15 cellular contexts compared by ENCODE assay signal in the genomic region with DNA sequence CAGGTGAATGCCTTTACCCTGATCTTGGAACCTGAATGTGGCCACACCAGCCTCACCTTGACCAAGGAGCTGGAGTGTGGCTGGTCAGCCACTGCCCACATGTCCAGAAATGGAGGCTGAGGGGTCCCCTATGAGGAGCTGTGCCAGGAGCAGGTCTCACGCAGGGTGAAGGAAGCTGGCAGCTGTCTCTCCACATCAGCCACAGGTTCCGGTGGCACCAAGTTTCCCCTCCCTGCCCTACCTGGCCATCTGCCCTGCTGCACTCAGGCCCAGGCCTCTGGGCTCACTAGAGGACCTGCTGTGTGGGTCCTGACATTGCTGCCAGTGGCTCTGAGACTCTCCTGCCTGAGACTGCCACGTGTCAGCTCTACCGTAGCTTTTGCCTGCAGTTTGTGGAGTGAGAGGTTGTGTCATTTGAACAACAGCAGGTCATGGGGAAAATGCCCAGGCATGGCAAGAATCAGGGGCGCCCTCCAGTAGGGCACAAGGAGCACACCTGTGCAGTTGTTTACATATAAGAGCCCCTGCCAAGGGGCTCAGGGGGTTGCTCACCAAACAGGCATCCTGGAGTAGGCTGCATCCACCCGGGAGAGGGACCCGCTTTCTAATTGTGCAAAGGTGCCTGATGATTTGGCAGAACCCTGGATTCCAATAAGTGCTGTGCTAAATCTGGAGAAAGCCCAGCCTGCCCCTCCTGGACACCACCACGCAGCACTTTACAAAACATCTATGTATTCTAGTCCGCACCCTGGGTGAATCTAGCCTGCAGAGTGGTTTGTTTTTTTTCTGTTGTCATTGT.
A peak's percentile ranks its signal among the peaks of the same experiment; 100 is the strongest.
DNase-seq lines count a peak whose midpoint lies in the region; ATAC-seq and TF ChIP-seq lines count a peak whose summit lies in the region.
"Had no signal": no experiment of that assay in that cellular context is flagged by ENCODE, and none has a peak within 500 bp of the region (broad histone marks: within the 10 kb centered on the region; RNA-seq: fewer than 3 reads in every experiment).

No MANE protein-coding gene starts in this region.

- H3K36me3 ChIP-seq in RWPE2 (ENCODE audit: low read depth) = no peaks in the 10 kb centered on the region
- H3K36me3 ChIP-seq: BLaER1 had no signal

- POLR2A ChIA-PET in activated CD8-positive, alpha-beta T cell treated with anti-CD3 and anti-CD28 coated beads, Interleukin-2, amount 10 ng/mL, durations not matched to agents 7 days and 5 days (lab: Charles Lee) = no interaction called here
- POLR2A ChIA-PET in activated CD8-positive, alpha-beta T cell treated with anti-CD3 and anti-CD28 coated beads for 36 hours (lab: Charles Lee) = no interaction called here

- no peaks in the 10 kb centered on the region for H3K27me3 ChIP-seq in RWPE2 (ENCODE audit: insufficient read depth, poor library complexity, severe bottlenecking)
- H3K27me3 ChIP-seq: BLaER1 had no signal

- no peak overlapping the region for H3K27ac Mint-ChIP-seq in activated CD8-positive, alpha-beta T cell treated with anti-CD3 and anti-CD28 coated beads, Interleukin-2, amount 10 ng/mL, durations not matched to agents 7 days and 5 days
- no peak overlapping the region for H3K27ac Mint-ChIP-seq in activated CD8-positive, alpha-beta T cell treated with anti-CD3 and anti-CD28 coated beads for 36 hours
- H3K27ac Mint-ChIP-seq in neural crest cell (ENCODE audit: unreplicated experiment) = no peak overlapping the region
- no peak overlapping the region for H3K27ac Mint-ChIP-seq in type B pancreatic cell

- no peaks in the 10 kb centered on the region for H3K4me1 Mint-ChIP-seq in activated CD8-positive, alpha-beta T cell treated with anti-CD3 and anti-CD28 coated beads, Interleukin-2, amount 10 ng/mL, durations not matched to agents 7 days and 5 days (ENCODE audit: low read depth)
- H3K4me1 Mint-ChIP-seq in activated CD8-positive, alpha-beta T cell treated with anti-CD3 and anti-CD28 coated beads for 36 hours (ENCODE audit: low read depth) = no peaks in the 10 kb centered on the region
- H3K4me1 Mint-ChIP-seq in neural crest cell (peaks cover 62% of the 10 kb centered on the region), type B pancreatic cell (ENCODE audit: unreplicated experiment) (peaks cover 13% of the 10 kb centered on the region)

- peaks cover 15% of the 10 kb centered on the region for H3K27me3 Mint-ChIP-seq in activated CD8-positive, alpha-beta T cell treated with anti-CD3 and anti-CD28 coated beads, Interleukin-2, amount 10 ng/mL, durations not matched to agents 7 days and 5 days (ENCODE audit: low read depth)
- no peaks in the 10 kb centered on the region for H3K27me3 Mint-ChIP-seq in activated CD8-positive, alpha-beta T cell treated with anti-CD3 and anti-CD28 coated beads for 36 hours
- H3K27me3 Mint-ChIP-seq in neural crest cell (ENCODE audit: low read depth) = peaks cover 4% of the 10 kb centered on the region
- H3K27me3 Mint-ChIP-seq in type B pancreatic cell = peaks cover 43% of the 10 kb centered on the region

- no peak overlapping the region for H3K4me3 ChIP-seq in RWPE2 (ENCODE audit: severe bottlenecking)
- H3K4me3 ChIP-seq: BLaER1 had no signal

- no peaks in the 10 kb centered on the region for H3K36me3 Mint-ChIP-seq in activated CD8-positive, alpha-beta T cell treated with anti-CD3 and anti-CD28 coated beads, Interleukin-2, amount 10 ng/mL, durations not matched to agents 7 days and 5 days (ENCODE audit: low read depth)
- no peaks in the 10 kb centered on the region for H3K36me3 Mint-ChIP-seq in activated CD8-positive, alpha-beta T cell treated with anti-CD3 and anti-CD28 coated beads for 36 hours (ENCODE audit: low read depth)
- H3K36me3 Mint-ChIP-seq in neural crest cell (ENCODE audit: low read depth) = no peaks in the 10 kb centered on the region
- H3K36me3 Mint-ChIP-seq in type B pancreatic cell = no peaks in the 10 kb centered on the region

- ATAC-seq in activated CD8-positive, alpha-beta T cell treated with anti-CD3 and anti-CD28 coated beads, Interleukin-2, amount 10 ng/mL, durations not matched to agents 7 days and 5 days = no peak
- ATAC-seq in activated CD8-positive, alpha-beta T cell treated with anti-CD3 and anti-CD28 coated beads for 36 hours = no peak
- ATAC-seq in RWPE2 (ENCODE audit: low read depth) (no peak), GM21360 (IDR thresholded peaks at IDR 0.05; ENCODE audit: unreplicated experiment) (no peak)

- H3K9me3 ChIP-seq in RWPE2 (ENCODE audit: severe bottlenecking) = no peaks in the 10 kb centered on the region
- H3K9me3 ChIP-seq: BLaER1 had no signal

- no peak overlapping the region for H3K27ac ChIP-seq in RWPE2 (ENCODE audit: poor library complexity, severe bottlenecking)
- H3K27ac ChIP-seq: BLaER1 had no signal

- no peak overlapping the region for H3K4me3 Mint-ChIP-seq in activated CD8-positive, alpha-beta T cell treated with anti-CD3 and anti-CD28 coated beads, Interleukin-2, amount 10 ng/mL, durations not matched to agents 7 days and 5 days
- no peak overlapping the region for H3K4me3 Mint-ChIP-seq in activated CD8-positive, alpha-beta T cell treated with anti-CD3 and anti-CD28 coated beads for 36 hours
- peak overlapping the region; percentile 42 for H3K4me3 Mint-ChIP-seq in neural crest cell
- H3K4me3 Mint-ChIP-seq in type B pancreatic cell = no peak overlapping the region

- CTCF ChIA-PET in activated CD8-positive, alpha-beta T cell treated with anti-CD3 and anti-CD28 coated beads, Interleukin-2, amount 10 ng/mL, durations not matched to agents 7 days and 5 days (lab: Charles Lee) = no interaction called here
- CTCF ChIA-PET in activated CD8-positive, alpha-beta T cell treated with anti-CD3 and anti-CD28 coated beads for 36 hours (lab: Charles Lee) = no interaction called here

- no peaks in the 10 kb centered on the region for H3K4me1 ChIP-seq in RWPE2 (ENCODE audit: insufficient read depth, poor library complexity, severe bottlenecking)

- TF ChIP-seq CTCF in activated CD8-positive, alpha-beta T cell treated with anti-CD3 and anti-CD28 coated beads for 36 hours (IDR thresholded peaks at IDR 0.05) = no peak
- TF ChIP-seq CTCF in RWPE2 (IDR thresholded peaks at IDR 0.05; ENCODE audit: poor library complexity, severe bottlenecking) = no peak
- no peak for TF ChIP-seq CTCF in neural crest cell (conservative IDR thresholded peaks at IDR 0.05)
- TF ChIP-seq CTCF in type B pancreatic cell (conservative IDR thresholded peaks at IDR 0.05) = no peak

- H3K9me3 Mint-ChIP-seq in activated CD8-positive, alpha-beta T cell treated with anti-CD3 and anti-CD28 coated beads, Interleukin-2, amount 10 ng/mL, durations not matched to agents 7 days and 5 days (ENCODE audit: insufficient read depth) = no peaks in the 10 kb centered on the region
- no peaks in the 10 kb centered on the region for H3K9me3 Mint-ChIP-seq in activated CD8-positive, alpha-beta T cell treated with anti-CD3 and anti-CD28 coated beads for 36 hours
- H3K9me3 Mint-ChIP-seq in neural crest cell (no peaks in the 10 kb centered on the region), type B pancreatic cell (no peaks in the 10 kb centered on the region)

- peak; percentile 12 for DNase-seq in activated CD8-positive, alpha-beta T cell treated with anti-CD3 and anti-CD28 coated beads, Interleukin-2, amount 10 ng/mL, durations not matched to agents 7 days and 5 days
- DNase-seq in activated CD8-positive, alpha-beta T cell treated with anti-CD3 and anti-CD28 coated beads for 36 hours = no peak
- DNase-seq in RWPE2 (ENCODE audit: low spot score) (peak; percentile 51), neural crest cell (ENCODE audit: low read depth, low spot score) (no peak), type B pancreatic cell (ENCODE audit: extremely low spot score, unreplicated experiment) (peak; percentile 54), retina (no peak), SHP77 (lab: John Stamatoyannopoulos, UW) (no peak)
- DNase-seq: 8988T, MM.1S, NCI-H1105 treated with DMSO at 0.1 percent for 48 hours, NCI-H187, NCI-H2171, NCI-H774 had no signal

- intact Hi-C loops in activated CD8-positive, alpha-beta T cell treated with anti-CD3 and anti-CD28 coated beads for 36 hours (cut with micrococcal nuclease) = no loop called here

Comparison
In these comparisons a context has a peak if more than half of its experiments do, and no peak if none do; other contexts are left out.
1. DNase-seq: peak in activated CD8-positive, alpha-beta T cell treated with anti-CD3 and anti-CD28 coated beads, Interleukin-2, amount 10 ng/mL, durations not matched to agents 7 days and 5 days (single experiment), RWPE2 (single experiment) and type B pancreatic cell (single experiment); none in activated CD8-positive, alpha-beta T cell treated with anti-CD3 and anti-CD28 coated beads for 36 hours (single experiment), neural crest cell (single experiment), retina (single experiment) and SHP77 (0 of 2).